ENCODE assay signal across 25 cellular contexts in the genomic region with DNA sequence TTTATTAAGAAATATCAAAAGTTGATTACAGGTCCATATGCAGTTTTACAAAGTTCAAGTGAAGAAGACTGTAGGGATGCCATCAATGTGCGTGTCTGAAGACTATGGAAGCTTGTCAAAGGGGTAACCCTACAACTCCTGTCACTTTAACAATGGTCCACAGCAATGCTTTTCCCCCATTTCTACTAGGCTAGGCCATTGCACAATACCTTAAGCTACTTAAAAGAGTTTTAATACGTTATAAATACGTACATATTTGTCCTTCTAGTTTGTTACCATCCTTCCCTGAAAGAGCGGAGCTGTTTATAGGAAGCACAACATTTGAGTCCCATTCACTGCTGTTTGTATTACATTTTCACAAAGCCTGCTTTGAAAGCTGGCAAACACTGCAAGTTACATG. TPM values are rescaled to one million over a fixed set of nuclear protein-coding genes. Genes with fewer than 3 reads are reported as not detected.
"Had no signal": no experiment of that assay in that cellular context is flagged by ENCODE, and none has a peak within 500 bp of the region (broad histone marks: within the 10 kb centered on the region; RNA-seq: fewer than 3 reads in every experiment).

No MANE protein-coding gene starts in this region.

- ATAC-seq: naive thymus-derived CD8-positive, alpha-beta T cell; natural killer cell treated with Interleukin-12 subunit alpha and Interleukin-12 subunit beta and Interleukin-15 and Interleukin-18, amount 100 ng/mL, for 72 hours; pancreas; right cardiac atrium; sciatic nerve; stimulated activated effector memory CD8-positive, alpha-beta T cell treated with anti-CD3 and anti-CD28 coated beads, Interleukin-12 subunit alpha, Interleukin-12 subunit beta, amount 100 ng/mL, for 72 hours had no signal

- H3K27ac ChIP-seq: neutrophil, pancreas, prostate gland, stomach, thoracic aorta, thyroid gland, tibial nerve, upper lobe of left lung, vagina had no signal

- H3K4me3 ChIP-seq: pancreas, prostate gland, stomach, thoracic aorta, thyroid gland, tibial nerve, upper lobe of left lung, vagina had no signal

- H3K9me3 ChIP-seq: neutrophil, pancreas, prostate gland, stomach, thoracic aorta, thyroid gland, tibial nerve, upper lobe of left lung, vagina had no signal

- DNase-seq: naive thymus-derived CD8-positive, alpha-beta T cell; nephron progenitor cell; nucleus accumbens; pancreas; right cardiac atrium; small intestine; stimulated activated CD4-positive, alpha-beta T cell treated with anti-CD3 and anti-CD28 coated beads, Interleukin-15, amount 100 ng/mL, for 24 hours; stimulated activated CD4-positive, alpha-beta T cell treated with anti-CD3 and anti-CD28 coated beads, Interleukin-2, amount 100 ng/mL, for 24 hours; stimulated activated CD4-positive, alpha-beta T cell treated with anti-CD3 and anti-CD28 coated beads, Interleukin-2, amount 100 ng/mL, for 48 hours; stimulated activated CD4-positive, alpha-beta T cell treated with anti-CD3 and anti-CD28 coated beads, Interleukin-4, amount 100 ng/mL, for 24 hours; stimulated activated naive B cell treated with anti-CD40 and anti-IgM and Interleukin-4, amounts not matched to agents 10 μg/mL and 1 μg/mL and 100 μg/mL, for 72 hours; stimulated activated naive CD4-positive, alpha-beta T cell treated with Interleukin-2 at 50 U/mL for 16 hours; stomach; thyroid gland; trophoblast cell; upper lobe of left lung had no signal

- H3K4me1 ChIP-seq: prostate gland had no signal

- FAIRE-seq: pancreas, small intestine, urothelium cell line had no signal

- H3K27me3 ChIP-seq: neutrophil, pancreas, stomach, thyroid gland, tibial nerve, upper lobe of left lung, vagina had no signal

- H3K36me3 ChIP-seq: neutrophil, pancreas, prostate gland, stomach, thoracic aorta, thyroid gland, upper lobe of left lung, vagina had no signal

RNA-seq across cellular contexts. Expression of gene CNRIP1, which starts 26.7 kb away (rescaled TPM):
- total RNA-seq: naive thymus-derived CD8-positive, alpha-beta T cell; natural killer cell treated with Interleukin-12 subunit alpha and Interleukin-12 subunit beta and Interleukin-15 and Interleukin-18, amount 100 ng/mL, for 72 hours had no signal
- polyA plus RNA-seq: naive thymus-derived CD8-positive, alpha-beta T cell had no signal
